Comparison of ENCODE assay signal across 17 cellular contexts in genomic region chr10:88943778-88944177, GRCh38. TPM values are rescaled to one million over a fixed set of nuclear protein-coding genes. Genes with fewer than 3 reads are reported as not detected.
"Had no signal": no experiment of that assay in that cellular context is flagged by ENCODE, and none has a peak within 500 bp of the region (broad histone marks: within the 10 kb centered on the region; RNA-seq: fewer than 3 reads in every experiment).

No MANE protein-coding gene starts in this region.

- H3K4me3 ChIP-seq: adrenal gland, breast epithelium, lung, right atrium auricular region, upper lobe of left lung had no signal

- H3K4me1 ChIP-seq: adrenal gland, breast epithelium, upper lobe of left lung had no signal

- ATAC-seq: activated T-helper 17 cell treated with anti-CD3 and anti-CD28 coated beads, Interleukin-2, amount 50 U/mL, for 72 hours; naive thymus-derived CD4-positive, alpha-beta T cell; stimulated activated naive CD8-positive, alpha-beta T cell treated with anti-CD3 and anti-CD28 coated beads, Interleukin-15, Interleukin-2, amounts not matched to agents 100 U/mL and 50 U/mL, for 24 hours had no signal

- H3K27me3 ChIP-seq: adrenal gland, breast epithelium, right atrium auricular region, upper lobe of left lung had no signal

- H3K27ac ChIP-seq: adrenal gland, right atrium auricular region, upper lobe of left lung had no signal

- H3K9me3 ChIP-seq: adrenal gland, breast epithelium, right atrium auricular region, upper lobe of left lung had no signal

- H3K36me3 ChIP-seq: breast epithelium had no signal

- DNase-seq: activated CD4-positive, alpha-beta T cell treated with anti-CD3 and anti-CD28 coated beads for 1 hour; activated naive CD4-positive, alpha-beta T cell; activated T-cell treated with anti-CD3 and anti-CD28 coated beads, Interleukin-2, amount 50 U/mL, for 24 hours; adrenal gland; cortex of kidney; endodermal cell; foreskin fibroblast; naive thymus-derived CD4-positive, alpha-beta T cell; stimulated activated CD4-positive, alpha-beta T cell treated with anti-CD3 and anti-CD28 coated beads, Interleukin-4, amount 100 ng/mL, for 4 hours; stimulated activated naive CD8-positive, alpha-beta T cell treated with anti-CD3 and anti-CD28 coated beads, Interleukin-15, Interleukin-2, amounts not matched to agents 100 U/mL and 50 U/mL, for 24 hours; T-helper 1 cell; T-helper 9 cell; upper lobe of left lung had no signal

RNA-seq across cellular contexts. Expression of gene ACTA2, which starts 8.8 kb away (rescaled TPM):
- total RNA-seq: endodermal cell had no signal
